ENCODE assay signal across 2 cellular contexts in genomic region chr1:63532727-63533126, GRCh38.
A peak's percentile ranks its signal among the peaks of the same experiment; 100 is the strongest.
TF ChIP-seq lines count a peak whose summit lies in the region.

No MANE protein-coding gene starts in this region.

TF ChIP-seq in HepG2, 621 proteins besides CTCF, POLR2A, EP300 and RAD21:
- TF ChIP-seq ZNF460 (CRISPR knock-in tag; IDR thresholded peaks at IDR 0.05; ENCODE audit: borderline replicate concordance): no peak
- TF ChIP-seq ZNF331 (CRISPR knock-in tag; IDR thresholded peaks at IDR 0.05): no peak
- no peak for TF ChIP-seq ZNF235 (CRISPR knock-in tag; IDR thresholded peaks at IDR 0.05; ENCODE audit: borderline replicate concordance)
- TF ChIP-seq ZNF329 (CRISPR knock-in tag; IDR thresholded peaks at IDR 0.05; ENCODE audit: low read depth): no peak
- no peak for TF ChIP-seq ZNF691 (CRISPR knock-in tag; IDR thresholded peaks at IDR 0.05; ENCODE audit: borderline replicate concordance, low read depth)
- TF ChIP-seq ZBTB21 (CRISPR knock-in tag; IDR thresholded peaks at IDR 0.05): no peak
- peak; percentile 66 to 81 for TF ChIP-seq MAFK (conservative IDR thresholded peaks at IDR 0.05 in 1 of 2, IDR thresholded peaks at IDR 0.05 in 1 of 2; ENCODE audit: low read length in 2 of 2)
- no peak for TF ChIP-seq GMEB1 (CRISPR knock-in tag; IDR thresholded peaks at IDR 0.05; ENCODE audit: borderline replicate concordance)
- no peak for TF ChIP-seq TCF7 (IDR thresholded peaks at IDR 0.05; ENCODE audit: low read depth)
- TF ChIP-seq MAFF (IDR thresholded peaks at IDR 0.05; ENCODE audit: low read depth, low read length): peak; percentile 71; the same call in 1 of the 2 replicates
- TF ChIP-seq NFRKB (IDR thresholded peaks at IDR 0.05): no peak
TF ChIP-seq in HepG2: peak in this region for 2.

TF ChIP-seq in GM12891, 5 proteins besides CTCF, POLR2A, EP300 and RAD21:
- TF ChIP-seq POLR2AphosphoS5 (IDR thresholded peaks at IDR 0.05; ENCODE audit: low read depth, low read length) (no peak), SPI1 (IDR thresholded peaks at IDR 0.05; ENCODE audit: low read depth, low read length) (no peak), PAX5 (IDR thresholded peaks at IDR 0.05; ENCODE audit: insufficient read depth, low read length, severe bottlenecking) (no peak), POU2F2 (IDR thresholded peaks at IDR 0.05; ENCODE audit: low read depth, low read length) (no peak), TAF1 (IDR thresholded peaks at IDR 0.05; ENCODE audit: low read depth, low read length) (no peak)
